In the genomic region with DNA sequence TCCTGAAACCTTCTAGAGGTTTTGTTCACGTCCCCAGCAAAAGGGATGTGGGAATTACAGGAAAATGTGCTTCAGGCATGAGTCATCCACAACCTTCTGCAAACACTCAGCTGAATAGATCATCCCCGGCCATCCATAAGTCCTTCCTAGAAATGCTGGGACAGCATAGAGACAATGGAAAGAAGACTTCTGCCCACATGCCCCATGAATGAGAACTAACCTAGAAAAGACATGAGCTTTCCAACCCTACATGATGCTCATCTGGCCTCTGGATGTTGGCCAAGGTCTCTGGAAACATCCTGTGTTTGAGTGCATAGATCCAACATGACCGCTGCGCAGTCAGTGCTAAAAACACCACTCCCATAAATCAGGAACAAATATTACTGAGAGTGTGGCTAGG, we compare ENCODE assay signal across 17 cellular contexts.
DNase-seq lines count a peak whose midpoint lies in the region; ATAC-seq, FAIRE-seq and TF ChIP-seq lines count a peak whose summit lies in the region.
"Had no signal": no experiment of that assay in that cellular context is flagged by ENCODE, and none has a peak within 500 bp of the region (broad histone marks: within the 10 kb centered on the region; RNA-seq: fewer than 3 reads in every experiment).

No MANE protein-coding gene starts in this region.

- H3K27me3 ChIP-seq in RWPE2 (ENCODE audit: insufficient read depth, poor library complexity, severe bottlenecking) (no peaks in the 10 kb centered on the region), Caco-2 (replicated peaks; ENCODE audit: control insufficient read depth, insufficient read depth, low read length) (no peaks in the 10 kb centered on the region)
- H3K27me3 ChIP-seq: thyroid gland had no signal

- intact Hi-C loops in Caco-2 (cut with micrococcal nuclease; ENCODE audit: unreplicated experiment) = no loop called here
- intact Hi-C loops in left ventricle myocardium superior (cut with micrococcal nuclease) = no loop called here

- no TSS peak for BruUV-seq in Caco-2 (replicated peaks; lab: Mats Ljungman, UMichigan)

- CTCF ChIA-PET in Caco-2 (lab: Charles Lee) = no interaction called here

- H3K9me3 Mint-ChIP-seq in Caco-2 (ENCODE audit: unreplicated experiment) = no peaks in the 10 kb centered on the region
- H3K9me3 Mint-ChIP-seq: nephron progenitor cell had no signal

- no peaks in the 10 kb centered on the region for H3K4me1 ChIP-seq in RWPE2 (ENCODE audit: insufficient read depth, poor library complexity, severe bottlenecking)
- no peaks in the 10 kb centered on the region for H3K4me1 ChIP-seq in Caco-2
- H3K4me1 ChIP-seq: thyroid gland had no signal

- ATAC-seq in RWPE2 (ENCODE audit: low read depth) (peak; percentile 75), left ventricle myocardium superior (no peak)

- H3K4me3 Mint-ChIP-seq in Caco-2 (ENCODE audit: unreplicated experiment) = no peak overlapping the region
- H3K4me3 Mint-ChIP-seq: nephron progenitor cell had no signal

- no peak overlapping the region for H3K27ac Mint-ChIP-seq in Caco-2 (ENCODE audit: unreplicated experiment)
- H3K27ac Mint-ChIP-seq: nephron progenitor cell had no signal

- POLR2A ChIA-PET in Caco-2 (lab: Charles Lee) = no interaction called here

- peak; percentile 71 for DNase-seq in NCI-H510A treated with DMSO at 0.1 percent for 48 hours (lab: John Stamatoyannopoulos, UW)
- DNase-seq in NCI-H510A (lab: John Stamatoyannopoulos, UW) = no peak
- DNase-seq in RWPE2 (ENCODE audit: low spot score) = no peak
- peak; percentile 57 for DNase-seq in fibroblast of the aortic adventitia (ENCODE audit: low read depth)
- peak; percentile 59 for DNase-seq in urothelium cell line (ENCODE audit: low spot score)
- DNase-seq in Caco-2 = no peak
- DNase-seq in GM10266 (ENCODE audit: extremely low spot score) = no peak
- no peak for DNase-seq in left ventricle myocardium superior
- DNase-seq: 8988T; activated CD4-positive, alpha-beta T cell treated with anti-CD3 and anti-CD28 coated beads, Interleukin-2, amount 50 U/mL, for 1 hour; DND-41; NCI-H2107; nephron progenitor cell; small intestine; thyroid gland had no signal

- no peak for FAIRE-seq in urothelium cell line (lab: Jason Lieb, UNC)
- FAIRE-seq: frontal cortex, GM18507, small intestine had no signal

- no peak overlapping the region for H3K27ac ChIP-seq in RWPE2 (ENCODE audit: poor library complexity, severe bottlenecking)
- H3K27ac ChIP-seq: thyroid gland had no signal

- no peaks in the 10 kb centered on the region for H3K9me3 ChIP-seq in RWPE2 (ENCODE audit: severe bottlenecking)
- H3K9me3 ChIP-seq in Caco-2 = no peaks in the 10 kb centered on the region
- H3K9me3 ChIP-seq: thyroid gland had no signal

- no peak overlapping the region for H3K4me3 ChIP-seq in RWPE2 (ENCODE audit: severe bottlenecking)
- no peak overlapping the region for H3K4me3 ChIP-seq in fibroblast of the aortic adventitia (ENCODE audit: low read depth, low read length)
- H3K4me3 ChIP-seq in Caco-2 (ENCODE audit: low read depth, low read length) = no peak overlapping the region
- H3K4me3 ChIP-seq: thyroid gland had no signal

- peaks cover 6% of the 10 kb centered on the region for H3K27me3 Mint-ChIP-seq in Caco-2 (ENCODE audit: insufficient read depth, unreplicated experiment)

- no peaks in the 10 kb centered on the region for H3K36me3 ChIP-seq in RWPE2 (ENCODE audit: low read depth)
- H3K36me3 ChIP-seq in Caco-2 (ENCODE audit: control insufficient read depth, insufficient read depth, low read length) = no peaks in the 10 kb centered on the region
- H3K36me3 ChIP-seq: thyroid gland had no signal

- no peaks in the 10 kb centered on the region for H3K36me3 Mint-ChIP-seq in Caco-2 (ENCODE audit: insufficient read depth, unreplicated experiment)

- H3K4me1 Mint-ChIP-seq in Caco-2 (ENCODE audit: low read depth, unreplicated experiment) = no peaks in the 10 kb centered on the region
- H3K4me1 Mint-ChIP-seq: nephron progenitor cell had no signal

- TF ChIP-seq CTCF in RWPE2 (IDR thresholded peaks at IDR 0.05; ENCODE audit: poor library complexity, severe bottlenecking) (no peak), fibroblast of the aortic adventitia (IDR thresholded peaks at IDR 0.05; ENCODE audit: insufficient read depth, low read length) (no peak), Caco-2 (IDR thresholded peaks at IDR 0.05; ENCODE audit: insufficient read depth in 1 of 2, low read depth in 1 of 2, low read length in 1 of 2, severe bottlenecking in 1 of 2, unreplicated experiment in 1 of 2) (no peak), GM10266 (IDR thresholded peaks at IDR 0.05; ENCODE audit: control insufficient read depth, insufficient read depth, low read depth, missing control alignments) (no peak)

Comparison
In these comparisons a context has a peak if more than half of its experiments do, and no peak if none do; other contexts are left out.
1. DNase-seq: peak in NCI-H510A treated with DMSO at 0.1 percent for 48 hours (single experiment), fibroblast of the aortic adventitia (single experiment) and urothelium cell line (single experiment); none in NCI-H510A (single experiment), RWPE2 (single experiment), Caco-2 (0 of 2), GM10266 (single experiment) and left ventricle myocardium superior (single experiment).